Comparison of ENCODE assay signal across 23 cellular contexts in the genomic region with DNA sequence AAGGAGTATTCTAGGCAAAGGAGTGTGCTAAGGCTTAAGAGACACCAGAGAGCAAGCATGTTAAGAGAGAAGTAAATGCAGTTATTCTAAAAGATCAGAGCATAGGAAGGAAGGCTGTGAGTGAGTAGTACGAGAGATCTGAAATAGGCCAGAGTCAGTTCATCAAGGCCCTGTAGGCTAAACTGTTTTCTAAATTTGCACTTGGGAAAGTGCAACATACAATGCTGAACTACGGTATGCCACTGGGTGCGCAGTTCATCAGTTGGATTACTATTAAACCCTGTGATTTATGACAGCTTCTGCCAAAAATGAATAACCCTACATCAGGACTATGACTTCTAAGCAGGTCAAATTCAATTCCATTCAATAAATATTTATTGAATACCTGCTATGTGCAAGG. TPM values are rescaled to one million over a fixed set of nuclear protein-coding genes. Genes with fewer than 3 reads are reported as not detected.
DNase-seq lines count a peak whose midpoint lies in the region; ATAC-seq and TF ChIP-seq lines count a peak whose summit lies in the region.
"Had no signal": no experiment of that assay in that cellular context is flagged by ENCODE, and none has a peak within 500 bp of the region (broad histone marks: within the 10 kb centered on the region; RNA-seq: fewer than 3 reads in every experiment).

No MANE protein-coding gene starts in this region.

- H3K27ac ChIP-seq in Karpas-422 (ENCODE audit: low read length) (peak overlapping the region; percentile 28), osteoblast (ENCODE audit: low read depth, low read length) (peak overlapping the region; percentile 26), ovary (no peak overlapping the region)
- H3K27ac ChIP-seq: brain microvascular endothelial cell, epithelial cell of prostate, HL-60, transverse colon, VCaP had no signal

- H3K36me3 Mint-ChIP-seq in activated CD8-positive, alpha-beta memory T cell treated with anti-CD3 and anti-CD28 coated beads, Interleukin-2, amount 10 ng/mL, durations not matched to agents 7 days and 5 days, result peaks cover 52% of the 10 kb centered on the region
- H3K36me3 Mint-ChIP-seq in activated naive CD8-positive, alpha-beta T cell treated with anti-CD3 and anti-CD28 coated beads, Interleukin-2, amount 50 U/mL, for 24 hours (ENCODE audit: low read depth), result peaks cover 65% of the 10 kb centered on the region

- peak overlapping the region; percentile 5 for H3K27ac Mint-ChIP-seq in activated CD8-positive, alpha-beta memory T cell treated with anti-CD3 and anti-CD28 coated beads, Interleukin-2, amount 10 ng/mL, durations not matched to agents 7 days and 5 days
- no peak overlapping the region for H3K27ac Mint-ChIP-seq in activated naive CD8-positive, alpha-beta T cell treated with anti-CD3 and anti-CD28 coated beads, Interleukin-2, amount 50 U/mL, for 24 hours

- H3K79me2 ChIP-seq in Karpas-422 (ENCODE audit: low read length) (peaks cover 97% of the 10 kb centered on the region), osteoblast (ENCODE audit: insufficient read depth, low read length) (peaks cover 96% of the 10 kb centered on the region)

- WGBS in ovary, 3 donors, result 96 to 97% (median 96%) methylated on average over 3 of the region's 3 CpGs

- TF ChIP-seq CTCF in osteoblast (IDR thresholded peaks at IDR 0.05; ENCODE audit: extremely low read depth, low read depth, low read length) (no peak), ovary (IDR thresholded peaks at IDR 0.05) (no peak)

- no peak for ATAC-seq in activated CD8-positive, alpha-beta memory T cell treated with anti-CD3 and anti-CD28 coated beads, Interleukin-2, amount 10 ng/mL, durations not matched to agents 7 days and 5 days
- no peak for ATAC-seq in activated naive CD8-positive, alpha-beta T cell treated with anti-CD3 and anti-CD28 coated beads, Interleukin-2, amount 50 U/mL, for 24 hours

- no peak for DNase-seq in activated CD8-positive, alpha-beta memory T cell treated with anti-CD3 and anti-CD28 coated beads, Interleukin-2, amount 10 ng/mL, durations not matched to agents 7 days and 5 days
- DNase-seq in activated CD8-positive, alpha-beta memory T cell treated with anti-CD3 and anti-CD28 coated beads for 24 hours, result no peak
- DNase-seq in Karpas-422 (no peak), osteoblast (ENCODE audit: insufficient read length, low spot score, missing footprints) (no peak), DMS114 treated with DMSO at 0.1 percent for 48 hours (lab: John Stamatoyannopoulos, UW; ENCODE audit: unreplicated experiment) (no peak), activated gamma-delta T cell (lab: John Stamatoyannopoulos, UW) (no peak), ovary (no peak)
- DNase-seq in activated naive CD8-positive, alpha-beta T cell treated with anti-CD3 and anti-CD28 coated beads, Interleukin-2, amount 50 U/mL, for 24 hours, result no peak
- DNase-seq: activated effector memory CD4-positive, alpha-beta T cell treated with Interleukin-2 at 50 U/mL for 16 hours; brain microvascular endothelial cell; CD4-positive, alpha-beta memory T cell; DMS 273 treated with DMSO at 0.1 percent for 48 hours; GOT3; Kasumi-1; MV-4-11; NCI-H1694; OCI-M1; SK-N-SH; transverse colon had no signal

- no peak for TF ChIP-seq POLR2A in ovary (IDR thresholded peaks at IDR 0.05)

- H3K9me3 ChIP-seq in Karpas-422 (ENCODE audit: low read length), result no peaks in the 10 kb centered on the region; the same call in 1 of the 2 replicates
- H3K9me3 ChIP-seq in osteoblast (ENCODE audit: low read depth, low read length), result no peaks in the 10 kb centered on the region
- no peaks in the 10 kb centered on the region for H3K9me3 ChIP-seq in ovary
- H3K9me3 ChIP-seq: SK-N-SH, transverse colon had no signal

- no peak for TF ChIP-seq EP300 in ovary (IDR thresholded peaks at IDR 0.05)

- H3K27me3 Mint-ChIP-seq in activated CD8-positive, alpha-beta memory T cell treated with anti-CD3 and anti-CD28 coated beads, Interleukin-2, amount 10 ng/mL, durations not matched to agents 7 days and 5 days, result no peaks in the 10 kb centered on the region
- H3K27me3 Mint-ChIP-seq in activated naive CD8-positive, alpha-beta T cell treated with anti-CD3 and anti-CD28 coated beads, Interleukin-2, amount 50 U/mL, for 24 hours, result no peaks in the 10 kb centered on the region
- H3K27me3 Mint-ChIP-seq: CD4-positive, alpha-beta memory T cell had no signal

- CTCF ChIA-PET in activated CD8-positive, alpha-beta memory T cell treated with anti-CD3 and anti-CD28 coated beads, Interleukin-2, amount 10 ng/mL, durations not matched to agents 7 days and 5 days (lab: Charles Lee), result interaction anchor here (1.2 to 2.1 kb wide), 3 partner anchors 10 to 17 kb away, joined by 3 to 7 read pairs (median 3); no protein-coding TSS in a partner anchor

- H3K9ac ChIP-seq in Karpas-422 (ENCODE audit: low read length), result no peak overlapping the region
- H3K9ac ChIP-seq: SK-N-SH had no signal

- H2AFZ ChIP-seq in Karpas-422 (ENCODE audit: low read length) (no peak overlapping the region), osteoblast (ENCODE audit: low read length) (no peak overlapping the region)

- H3K36me3 ChIP-seq in Karpas-422 (ENCODE audit: insufficient read depth, low read length), result peaks cover 77% of the 10 kb centered on the region
- H3K36me3 ChIP-seq in osteoblast (ENCODE audit: insufficient read depth, low read length), result peaks cover 88% of the 10 kb centered on the region
- no peaks in the 10 kb centered on the region for H3K36me3 ChIP-seq in ovary

- H3K27me3 ChIP-seq in Karpas-422 (ENCODE audit: low read length), result no peaks in the 10 kb centered on the region
- no peaks in the 10 kb centered on the region for H3K27me3 ChIP-seq in osteoblast (ENCODE audit: insufficient read depth, low read length)
- H3K27me3 ChIP-seq in ovary, result no peaks in the 10 kb centered on the region
- H3K27me3 ChIP-seq: brain microvascular endothelial cell, transverse colon had no signal

- H3K4me3 Mint-ChIP-seq in activated CD8-positive, alpha-beta memory T cell treated with anti-CD3 and anti-CD28 coated beads, Interleukin-2, amount 10 ng/mL, durations not matched to agents 7 days and 5 days, result no peak overlapping the region
- H3K4me3 Mint-ChIP-seq in activated naive CD8-positive, alpha-beta T cell treated with anti-CD3 and anti-CD28 coated beads, Interleukin-2, amount 50 U/mL, for 24 hours, result peak overlapping the region; percentile 36

- H3K9me2 ChIP-seq in Karpas-422 (replicated peaks; ENCODE audit: insufficient read depth, low read length), result no peaks in the 10 kb centered on the region
- H3K9me2 ChIP-seq: SK-N-SH had no signal

- H3K4me2 ChIP-seq in Karpas-422 (ENCODE audit: low read depth, low read length, poor library complexity, severe bottlenecking), result peak overlapping the region; percentile 29
- H3K4me2 ChIP-seq in osteoblast (ENCODE audit: insufficient read depth, low read length), result no peak overlapping the region
- H3K4me2 ChIP-seq: SK-N-SH had no signal

- peaks cover 77% of the 10 kb centered on the region for H3K4me1 ChIP-seq in Karpas-422 (ENCODE audit: low read length)
- peaks cover 7% of the 10 kb centered on the region for H3K4me1 ChIP-seq in osteoblast (ENCODE audit: insufficient read depth, low read length)
- H3K4me1 ChIP-seq in ovary (ENCODE audit: insufficient read depth), result peaks cover 3% of the 10 kb centered on the region

- H3K9me3 Mint-ChIP-seq in activated CD8-positive, alpha-beta memory T cell treated with anti-CD3 and anti-CD28 coated beads, Interleukin-2, amount 10 ng/mL, durations not matched to agents 7 days and 5 days (ENCODE audit: low read depth), result peaks cover 5% of the 10 kb centered on the region
- H3K9me3 Mint-ChIP-seq in activated naive CD8-positive, alpha-beta T cell treated with anti-CD3 and anti-CD28 coated beads, Interleukin-2, amount 50 U/mL, for 24 hours, result no peaks in the 10 kb centered on the region
- H3K9me3 Mint-ChIP-seq: CD4-positive, alpha-beta memory T cell had no signal

- H4K20me1 ChIP-seq in Karpas-422 (ENCODE audit: insufficient read depth, low read depth, low read length) (no peaks in the 10 kb centered on the region), osteoblast (ENCODE audit: insufficient read depth, low read length) (peaks cover 35% of the 10 kb centered on the region)

- H3K4me1 Mint-ChIP-seq in activated CD8-positive, alpha-beta memory T cell treated with anti-CD3 and anti-CD28 coated beads, Interleukin-2, amount 10 ng/mL, durations not matched to agents 7 days and 5 days, result peaks cover 44% of the 10 kb centered on the region
- H3K4me1 Mint-ChIP-seq in activated naive CD8-positive, alpha-beta T cell treated with anti-CD3 and anti-CD28 coated beads, Interleukin-2, amount 50 U/mL, for 24 hours, result peaks cover 57% of the 10 kb centered on the region

- H3K4me3 ChIP-seq in Karpas-422 (ENCODE audit: low read length) (no peak overlapping the region), osteoblast (ENCODE audit: insufficient read depth, low read length) (no peak overlapping the region), ovary (no peak overlapping the region)
- H3K4me3 ChIP-seq: lung, transverse colon had no signal

- intact Hi-C loops in ovary (cut with DNase I), result no loop called here

RNA-seq across cellular contexts. Expression of a gene that starts 10.8 kb away (rescaled TPM):
- 100 to 1,000 TPM; 125 to 158 TPM for total RNA-seq in activated CD8-positive, alpha-beta memory T cell treated with anti-CD3 and anti-CD28 coated beads, Interleukin-2, amount 10 ng/mL, durations not matched to agents 7 days and 5 days
- total RNA-seq in Karpas-422 (2014; rRNA removed; shearing (Covaris generic); ENCODE audit: low replicate concordance), result 94.9 and 98.8 TPM in 2 replicates
- total RNA-seq in osteoblast, result 108 and 128 TPM in 2 replicates
- total RNA-seq in ovary, result 100 to 1,000 TPM in 1 of 7 donors, 10 to 100 TPM in 6; 30.6 to 133 (median 40.5) TPM
- polyA plus RNA-seq in ovary, result 10 to 100 TPM; 14.8 to 51.8 TPM

Comparison
In these comparisons a context has a peak if more than half of its experiments do, and no peak if none do; other contexts are left out.
1. H3K27ac ChIP-seq: peak in Karpas-422 (single experiment) and osteoblast (single experiment); none in ovary (0 of 2).